In the genomic region with DNA sequence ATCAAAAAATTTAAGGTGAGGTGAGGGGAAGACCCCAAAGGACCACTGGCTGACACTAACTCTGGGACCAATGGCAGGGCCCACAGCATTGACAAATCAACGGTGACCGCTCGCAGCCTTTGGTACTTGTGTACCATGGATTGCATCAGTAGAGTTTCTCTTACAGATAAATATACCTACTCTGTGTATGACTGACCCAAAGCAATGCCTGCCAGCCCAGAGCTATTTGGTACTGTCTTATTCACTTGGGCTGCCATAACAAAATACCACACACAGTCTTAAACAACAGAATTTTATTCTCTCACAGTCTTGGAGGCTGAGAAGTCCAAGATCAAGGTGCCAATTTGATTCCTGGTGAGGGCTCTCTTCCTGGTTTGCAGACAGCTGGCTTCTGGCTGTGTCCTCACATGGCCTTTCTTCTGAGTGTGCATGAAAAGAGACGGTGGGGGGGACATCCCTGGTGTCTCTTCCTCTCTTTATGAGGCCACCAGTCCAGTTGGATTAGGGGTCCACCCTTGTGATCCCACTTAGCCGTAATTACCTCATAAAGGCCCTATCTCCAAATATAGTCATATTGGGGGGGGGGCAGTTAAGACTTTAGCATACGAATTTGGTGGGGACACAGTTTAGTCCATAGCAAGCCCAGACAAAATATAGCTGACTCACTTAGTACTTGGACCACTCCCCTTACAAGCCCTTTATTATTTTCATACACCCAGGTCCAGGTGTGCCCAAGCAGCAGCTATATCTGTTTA, we compare ENCODE assay signal across 17 cellular contexts.
DNase-seq lines count a peak whose midpoint lies in the region; ATAC-seq and TF ChIP-seq lines count a peak whose summit lies in the region.
"Had no signal": no experiment of that assay in that cellular context is flagged by ENCODE, and none has a peak within 500 bp of the region (broad histone marks: within the 10 kb centered on the region; RNA-seq: fewer than 3 reads in every experiment).

No MANE protein-coding gene starts in this region.

- H3K9me3 Mint-ChIP-seq in stimulated activated naive CD8-positive, alpha-beta T cell treated with anti-CD3 and anti-CD28 coated beads, Interleukin-15, Interleukin-2, amounts not matched to agents 100 ng/mL and 50 ng/mL, for 24 hours: no peaks in the 10 kb centered on the region
- H3K9me3 Mint-ChIP-seq in activated naive CD8-positive, alpha-beta T cell treated with anti-CD3 and anti-CD28 coated beads, Interleukin-2, amount 50 U/mL, for 24 hours: no peaks in the 10 kb centered on the region
- H3K9me3 Mint-ChIP-seq in Calu3 (ENCODE audit: low read depth, unreplicated experiment): no peaks in the 10 kb centered on the region
- H3K9me3 Mint-ChIP-seq: stimulated activated memory B cell treated with anti-CD40 and anti-IgM and Interleukin-4, amounts not matched to agents 10 μg/mL and 1 μg/mL and 100 μg/mL, for 72 hours had no signal

- H2BK5ac ChIP-seq in trophoblast cell (ENCODE audit: low read depth, low read length, poor library complexity): no peak overlapping the region

- H3K18ac ChIP-seq in trophoblast cell (ENCODE audit: low read length): no peak overlapping the region

- no peak overlapping the region for H2AFZ ChIP-seq in trophoblast cell (ENCODE audit: insufficient read depth, low read length, poor library complexity)

- H2AK5ac ChIP-seq in trophoblast cell (ENCODE audit: low read length): no peak overlapping the region

- H3K9ac ChIP-seq in trophoblast cell (ENCODE audit: low read length): no peak overlapping the region

- CTCF ChIA-PET in Calu3 (lab: Charles Lee): interaction anchor here (0.6 kb wide), 1 partner anchor 1856 kb away, joined by 3 read pairs; no protein-coding TSS in a partner anchor

- H3K36me3 ChIP-seq in trophoblast cell (ENCODE audit: control insufficient read depth in 1 of 2, insufficient read depth in 2 of 2, low read length in 2 of 2) (no peaks in the 10 kb centered on the region), suprapubic skin (no peaks in the 10 kb centered on the region)
- H3K36me3 ChIP-seq: colonic mucosa, esophagus squamous epithelium, left lung had no signal

- H3K23ac ChIP-seq in trophoblast cell (ENCODE audit: low read length): no peak overlapping the region

- no peak for TF ChIP-seq EP300 in suprapubic skin (IDR thresholded peaks at IDR 0.05)

- peak overlapping the region; percentile 96 for H3K27ac Mint-ChIP-seq in stimulated activated naive CD8-positive, alpha-beta T cell treated with anti-CD3 and anti-CD28 coated beads, Interleukin-15, Interleukin-2, amounts not matched to agents 100 ng/mL and 50 ng/mL, for 24 hours
- H3K27ac Mint-ChIP-seq in activated naive CD8-positive, alpha-beta T cell treated with anti-CD3 and anti-CD28 coated beads, Interleukin-2, amount 50 U/mL, for 24 hours: peak overlapping the region; percentile 84
- H3K27ac Mint-ChIP-seq in Calu3 (ENCODE audit: unreplicated experiment): no peak overlapping the region

- ATAC-seq in stimulated activated naive CD8-positive, alpha-beta T cell treated with anti-CD3 and anti-CD28 coated beads, Interleukin-15, Interleukin-2, amounts not matched to agents 100 U/mL and 50 U/mL, for 24 hours: no peak
- ATAC-seq in activated naive CD8-positive, alpha-beta T cell treated with anti-CD3 and anti-CD28 coated beads, Interleukin-2, amount 50 U/mL, for 24 hours: no peak
- ATAC-seq: left lung; PC-3; right cardiac atrium; stimulated activated memory B cell treated with anti-CD40 and anti-IgM and Interleukin-4, amounts not matched to agents 10 μg/mL and 1 μg/mL and 100 μg/mL, for 72 hours had no signal

- H4K8ac ChIP-seq in trophoblast cell (ENCODE audit: low read depth, low read length): no peak overlapping the region

- intact Hi-C loops in Calu3 (cut with micrococcal nuclease; ENCODE audit: unreplicated experiment): no loop called here

- no TSS peak for BruUV-seq in Calu3 (replicated peaks; lab: Mats Ljungman, UMichigan)

- H3K4me1 ChIP-seq in trophoblast cell (ENCODE audit: control insufficient read depth in 1 of 2, insufficient read depth in 2 of 2, low read length in 2 of 2): peaks cover 0 to 5% of the 10 kb centered on the region in 2 experiments
- H3K4me1 ChIP-seq in suprapubic skin: peaks cover 35% of the 10 kb centered on the region
- H3K4me1 ChIP-seq: colonic mucosa had no signal

- H3K79me2 ChIP-seq in trophoblast cell (ENCODE audit: control insufficient read depth, insufficient read depth, low read length, poor library complexity): no peaks in the 10 kb centered on the region

- H3K4me1 Mint-ChIP-seq in stimulated activated naive CD8-positive, alpha-beta T cell treated with anti-CD3 and anti-CD28 coated beads, Interleukin-15, Interleukin-2, amounts not matched to agents 100 ng/mL and 50 ng/mL, for 24 hours (ENCODE audit: low read depth): peaks cover 67% of the 10 kb centered on the region
- peaks cover 69% of the 10 kb centered on the region for H3K4me1 Mint-ChIP-seq in activated naive CD8-positive, alpha-beta T cell treated with anti-CD3 and anti-CD28 coated beads, Interleukin-2, amount 50 U/mL, for 24 hours
- H3K4me1 Mint-ChIP-seq in Calu3 (ENCODE audit: low read depth, unreplicated experiment): no peaks in the 10 kb centered on the region

- peaks cover 3% of the 10 kb centered on the region for H3K36me3 Mint-ChIP-seq in stimulated activated naive CD8-positive, alpha-beta T cell treated with anti-CD3 and anti-CD28 coated beads, Interleukin-15, Interleukin-2, amounts not matched to agents 100 ng/mL and 50 ng/mL, for 24 hours (ENCODE audit: low read depth)
- no peaks in the 10 kb centered on the region for H3K36me3 Mint-ChIP-seq in activated naive CD8-positive, alpha-beta T cell treated with anti-CD3 and anti-CD28 coated beads, Interleukin-2, amount 50 U/mL, for 24 hours (ENCODE audit: low read depth)
- H3K36me3 Mint-ChIP-seq in Calu3 (ENCODE audit: insufficient read depth, unreplicated experiment): no peaks in the 10 kb centered on the region

- H3K27me3 Mint-ChIP-seq in stimulated activated naive CD8-positive, alpha-beta T cell treated with anti-CD3 and anti-CD28 coated beads, Interleukin-15, Interleukin-2, amounts not matched to agents 100 ng/mL and 50 ng/mL, for 24 hours: no peaks in the 10 kb centered on the region
- no peaks in the 10 kb centered on the region for H3K27me3 Mint-ChIP-seq in activated naive CD8-positive, alpha-beta T cell treated with anti-CD3 and anti-CD28 coated beads, Interleukin-2, amount 50 U/mL, for 24 hours
- H3K27me3 Mint-ChIP-seq in Calu3 (ENCODE audit: unreplicated experiment): no peaks in the 10 kb centered on the region
- H3K27me3 Mint-ChIP-seq: stimulated activated memory B cell treated with anti-CD40 and anti-IgM and Interleukin-4, amounts not matched to agents 10 μg/mL and 1 μg/mL and 100 μg/mL, for 72 hours had no signal

- H3K79me1 ChIP-seq in trophoblast cell (ENCODE audit: low read length): no peaks in the 10 kb centered on the region

- H3K27me3 ChIP-seq in trophoblast cell (ENCODE audit: insufficient read depth, low read length) (no peaks in the 10 kb centered on the region), suprapubic skin (no peaks in the 10 kb centered on the region)
- H3K27me3 ChIP-seq: colonic mucosa, esophagus squamous epithelium had no signal

- no peak overlapping the region for H3K4ac ChIP-seq in trophoblast cell (ENCODE audit: low read depth, low read length)

- no peak overlapping the region for H3K4me2 ChIP-seq in trophoblast cell (ENCODE audit: low read length)

- H2BK120ac ChIP-seq in trophoblast cell (ENCODE audit: insufficient read depth, low read length, poor library complexity): no peak overlapping the region

- H3K4me3 Mint-ChIP-seq in stimulated activated naive CD8-positive, alpha-beta T cell treated with anti-CD3 and anti-CD28 coated beads, Interleukin-15, Interleukin-2, amounts not matched to agents 100 ng/mL and 50 ng/mL, for 24 hours: peak overlapping the region; percentile 42
- peak overlapping the region; percentile 38 for H3K4me3 Mint-ChIP-seq in activated naive CD8-positive, alpha-beta T cell treated with anti-CD3 and anti-CD28 coated beads, Interleukin-2, amount 50 U/mL, for 24 hours
- H3K4me3 Mint-ChIP-seq in Calu3 (ENCODE audit: low read depth, unreplicated experiment): no peak overlapping the region
- H3K4me3 Mint-ChIP-seq: stimulated activated memory B cell treated with anti-CD40 and anti-IgM and Interleukin-4, amounts not matched to agents 10 μg/mL and 1 μg/mL and 100 μg/mL, for 72 hours had no signal

- no peaks in the 10 kb centered on the region for H3K9me3 ChIP-seq in trophoblast cell (ENCODE audit: insufficient read depth, low read depth, low read length)
- no peaks in the 10 kb centered on the region for H3K9me3 ChIP-seq in suprapubic skin
- H3K9me3 ChIP-seq: colonic mucosa, esophagus squamous epithelium, left lung had no signal

- DNase-seq in stimulated activated naive CD8-positive, alpha-beta T cell treated with anti-CD3 and anti-CD28 coated beads, Interleukin-15, Interleukin-2, amounts not matched to agents 100 U/mL and 50 U/mL, for 24 hours: no peak
- peak; percentile 5 for DNase-seq in NCI-H2227 treated with DMSO at 0.1 percent for 48 hours (lab: John Stamatoyannopoulos, UW)
- DNase-seq in activated naive CD8-positive, alpha-beta T cell treated with anti-CD3 and anti-CD28 coated beads, Interleukin-2, amount 50 U/mL, for 24 hours: no peak
- DNase-seq in trophoblast cell: no peak
- no peak for DNase-seq in Calu3
- DNase-seq in suprapubic skin (ENCODE audit: low spot score in 2 of 2): no peak
- DNase-seq: amniotic stem cell, C1 segment of cervical spinal cord, esophagus squamous epithelium, GF-D8, hippocampal formation, left lung, PC-3 had no signal

- no peak overlapping the region for H3K27ac ChIP-seq in trophoblast cell (ENCODE audit: low read depth, low read length)
- no peak overlapping the region for H3K27ac ChIP-seq in suprapubic skin
- H3K27ac ChIP-seq: colonic mucosa, esophagus squamous epithelium, left lung had no signal

- TF ChIP-seq CTCF in Calu3 (IDR thresholded peaks at IDR 0.05; ENCODE audit: unreplicated experiment) (no peak), suprapubic skin (IDR thresholded peaks at IDR 0.05) (no peak)

- no peak overlapping the region for H2BK12ac ChIP-seq in trophoblast cell (ENCODE audit: low read length)

- H3K4me3 ChIP-seq in trophoblast cell (ENCODE audit: low read depth, low read length) (no peak overlapping the region), suprapubic skin (no peak overlapping the region)
- H3K4me3 ChIP-seq: colonic mucosa, esophagus squamous epithelium, left lung had no signal

- TF ChIP-seq POLR2A in suprapubic skin (IDR thresholded peaks at IDR 0.05): no peak

- WGBS in trophoblast cell (ENCODE audit: extremely low coverage, insufficient coverage, insufficient read length): no CpG with 5 or more reads among the region's 6 CpGs
- WGBS in suprapubic skin: 88% methylated on average over 6 of the region's 6 CpGs

- H4K91ac ChIP-seq in trophoblast cell (ENCODE audit: low read depth, low read length): no peak overlapping the region

- H3K14ac ChIP-seq in trophoblast cell (ENCODE audit: low read length): no peak overlapping the region

- H4K12ac ChIP-seq in trophoblast cell (ENCODE audit: low read depth, low read length): no peak overlapping the region
